Comparison of ENCODE assay signal across 8 cellular contexts in the genomic region with DNA sequence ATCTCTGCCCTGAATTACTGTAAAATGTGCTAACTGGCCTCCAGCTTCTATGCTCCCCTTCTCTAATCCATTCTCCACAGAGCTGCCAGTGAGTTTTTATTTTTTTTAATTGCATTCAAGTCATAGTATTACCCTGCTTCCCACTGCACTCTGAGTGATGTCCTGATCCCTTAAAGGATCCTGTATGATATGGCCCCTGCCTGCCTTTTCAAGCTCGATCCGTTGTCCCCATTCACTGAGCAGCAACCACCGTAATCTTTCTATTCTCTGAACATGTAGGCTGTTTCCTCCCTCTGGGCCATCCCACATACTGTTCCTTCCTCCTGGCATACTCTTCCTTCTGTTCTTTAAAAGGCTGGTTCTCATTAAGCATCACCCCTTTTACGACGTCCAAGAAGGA.
"Had no signal": no experiment of that assay in that cellular context is flagged by ENCODE, and none has a peak within 500 bp of the region (broad histone marks: within the 10 kb centered on the region; RNA-seq: fewer than 3 reads in every experiment).

No MANE protein-coding gene starts in this region.

- FAIRE-seq: K562 had no signal

- H3K9me3 ChIP-seq: HAP-1 had no signal

- H3K27ac ChIP-seq: GM23248 had no signal

- H2AFZ ChIP-seq: GM23248 had no signal

- H3K36me3 ChIP-seq: HAP-1 had no signal

- H3K4me3 ChIP-seq: GM23248, HAP-1, K562 had no signal

- DNase-seq: GM23248, GOT3, H7, IMR-90, KG1 had no signal

- H3K9ac ChIP-seq: GM23248 had no signal

- H3K4me1 ChIP-seq: HAP-1 had no signal

- ATAC-seq: HCT116, K562 had no signal
